12 cellular contexts compared by ENCODE assay signal in the genomic region with DNA sequence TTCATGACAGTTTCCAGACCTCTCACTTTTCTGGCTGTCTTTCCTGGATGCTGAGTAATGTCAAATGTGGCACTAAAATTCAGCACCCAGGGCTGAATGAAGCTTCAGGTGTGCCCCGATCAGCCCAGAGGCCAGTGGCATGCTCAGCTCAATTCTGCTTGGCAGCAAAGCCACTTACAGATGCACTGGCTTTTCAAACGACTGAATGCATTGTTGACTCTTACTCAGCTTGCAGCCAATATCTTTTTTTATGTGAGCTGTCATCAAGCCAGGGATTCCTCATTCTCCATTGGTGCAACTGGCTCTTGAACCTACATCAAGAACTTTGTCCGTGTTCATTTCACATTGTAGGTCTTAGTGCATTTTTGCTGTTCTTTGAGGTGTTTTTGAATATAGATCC.
"Had no signal": no experiment of that assay in that cellular context is flagged by ENCODE, and none has a peak within 500 bp of the region (broad histone marks: within the 10 kb centered on the region; RNA-seq: fewer than 3 reads in every experiment).

No MANE protein-coding gene starts in this region.

- ATAC-seq: natural killer cell; stimulated activated naive CD8-positive, alpha-beta T cell treated with anti-CD3 and anti-CD28 coated beads, Interleukin-15, Interleukin-2, amounts not matched to agents 100 U/mL and 50 U/mL, for 24 hours had no signal

- H3K9me3 ChIP-seq: neutrophil had no signal

- DNase-seq: activated naive CD4-positive, alpha-beta T cell; activated naive CD8-positive, alpha-beta T cell treated with anti-CD3 and anti-CD28 coated beads, Interleukin-2, amount 10 ng/mL, durations not matched to agents 7 days and 5 days; effector CD8-positive, alpha-beta T cell; foreskin fibroblast; kidney glomerular epithelial cell; mesenchymal stem cell; natural killer cell; retina; stimulated activated CD4-positive, alpha-beta T cell treated with anti-CD3 and anti-CD28 coated beads, Interleukin-12 subunit alpha, Interleukin-12 subunit beta, amount 100 ng/mL, for 4 hours; stimulated activated naive CD8-positive, alpha-beta T cell treated with anti-CD3 and anti-CD28 coated beads, Interleukin-15, Interleukin-2, amounts not matched to agents 100 U/mL and 50 U/mL, for 24 hours; trophoblast cell had no signal

- H3K27ac ChIP-seq: neutrophil had no signal

- H3K27me3 ChIP-seq: neutrophil had no signal

- H3K36me3 ChIP-seq: neutrophil had no signal
